ENCODE assay signal across 26 cellular contexts in genomic region chrX:131084145-131084544, GRCh38. TPM values are rescaled to one million over a fixed set of nuclear protein-coding genes. Genes with fewer than 3 reads are reported as not detected.
"Had no signal": no experiment of that assay in that cellular context is flagged by ENCODE, and none has a peak within 500 bp of the region (broad histone marks: within the 10 kb centered on the region; RNA-seq: fewer than 3 reads in every experiment).

No MANE protein-coding gene starts in this region.

- H3K4me1 Mint-ChIP-seq: activated B cell treated with CpG ODN at 0.5 μM for 24 hours; activated CD4-positive, alpha-beta T cell treated with anti-CD3 and anti-CD28 coated beads, Interleukin-2, amount 10 ng/mL, durations not matched to agents 24 days and 14 days; activated naive CD8-positive, alpha-beta T cell treated with anti-CD3 and anti-CD28 coated beads, Interleukin-2, amount 50 U/mL, for 24 hours; T-helper 17 cell had no signal

- H3K4me1 ChIP-seq: ascending aorta had no signal

- H3K27me3 ChIP-seq: ascending aorta had no signal

- H3K4me3 ChIP-seq: ascending aorta, K562 had no signal

- H3K27ac ChIP-seq: ascending aorta had no signal

- H3K9me3 Mint-ChIP-seq: activated B cell treated with CpG ODN at 0.5 μM for 24 hours; activated CD4-positive, alpha-beta memory T cell treated with anti-CD3 and anti-CD28 coated beads for 36 hours; activated CD4-positive, alpha-beta T cell treated with anti-CD3 and anti-CD28 coated beads, Interleukin-2, amount 10 ng/mL, durations not matched to agents 24 days and 14 days; activated naive CD4-positive, alpha-beta T cell treated with anti-CD3 and anti-CD28 coated beads, Interleukin-2, amount 50 U/mL, for 72 hours; activated naive CD8-positive, alpha-beta T cell treated with anti-CD3 and anti-CD28 coated beads, Interleukin-2, amount 50 U/mL, for 24 hours; activated T-cell treated with anti-CD3 and anti-CD28 coated beads, Interleukin-2, amount 50 U/mL, for 4 hours had no signal

- H3K36me3 ChIP-seq: ascending aorta had no signal

- H3K27ac Mint-ChIP-seq: activated B cell treated with CpG ODN at 0.5 μM for 24 hours; activated CD4-positive, alpha-beta memory T cell treated with anti-CD3 and anti-CD28 coated beads for 36 hours; activated CD4-positive, alpha-beta T cell treated with anti-CD3 and anti-CD28 coated beads, Interleukin-2, amount 10 ng/mL, durations not matched to agents 24 days and 14 days; activated naive CD4-positive, alpha-beta T cell treated with anti-CD3 and anti-CD28 coated beads, Interleukin-2, amount 50 U/mL, for 72 hours; activated naive CD8-positive, alpha-beta T cell treated with anti-CD3 and anti-CD28 coated beads, Interleukin-2, amount 50 U/mL, for 24 hours; brain; T-helper 17 cell had no signal

- FAIRE-seq: K562 had no signal

- DNase-seq: activated B cell treated with CpG ODN at 0.5 μM for 24 hours; activated CD4-positive, alpha-beta memory T cell treated with anti-CD3 and anti-CD28 coated beads for 36 hours; activated CD4-positive, alpha-beta T cell treated with anti-CD3 and anti-CD28 coated beads for 1 hour; activated CD4-positive, alpha-beta T cell treated with anti-CD3 and anti-CD28 coated beads, Interleukin-2, amount 10 ng/mL, durations not matched to agents 24 days and 14 days; activated CD8-positive, alpha-beta memory T cell treated with anti-CD3 and anti-CD28 coated beads for 24 hours; activated effector memory CD4-positive, alpha-beta T cell treated with anti-CD3 and anti-CD28 coated beads, Interleukin-2, amount 50 U/mL, for 16 hours; activated naive CD4-positive, alpha-beta T cell treated with Interleukin-2 at 50 U/mL for 16 hours; activated naive CD8-positive, alpha-beta T cell treated with anti-CD3 and anti-CD28 coated beads, Interleukin-2, amount 50 U/mL, for 24 hours; activated T-cell treated with anti-CD3 and anti-CD28 coated beads, Interleukin-2, amount 50 U/mL, for 4 hours; amniotic stem cell; Karpas-422; NCI-H1105 treated with DMSO at 0.1 percent for 48 hours; NCI-H146; NCI-H187 treated with DMSO at 0.1 percent for 48 hours; NCI-H2081 treated with DMSO at 0.1 percent for 48 hours; NCI-H446; NCI-H524; PC-3; SHP77 treated with DMSO at 0.1 percent for 48 hours; T-helper 17 cell; T-helper 9 cell had no signal

- H3K36me3 Mint-ChIP-seq: activated CD4-positive, alpha-beta memory T cell treated with anti-CD3 and anti-CD28 coated beads for 36 hours; activated naive CD4-positive, alpha-beta T cell treated with anti-CD3 and anti-CD28 coated beads, Interleukin-2, amount 50 U/mL, for 72 hours; brain had no signal

- H3K9me3 ChIP-seq: ascending aorta had no signal

- H3K4me3 Mint-ChIP-seq: activated B cell treated with CpG ODN at 0.5 μM for 24 hours; activated CD4-positive, alpha-beta memory T cell treated with anti-CD3 and anti-CD28 coated beads for 36 hours; activated CD4-positive, alpha-beta T cell treated with anti-CD3 and anti-CD28 coated beads, Interleukin-2, amount 10 ng/mL, durations not matched to agents 24 days and 14 days; activated naive CD8-positive, alpha-beta T cell treated with anti-CD3 and anti-CD28 coated beads, Interleukin-2, amount 50 U/mL, for 24 hours; activated T-cell treated with anti-CD3 and anti-CD28 coated beads, Interleukin-2, amount 50 U/mL, for 4 hours; T-helper 17 cell had no signal

RNA-seq across cellular contexts. Expression of gene ARHGAP36, which starts 26.0 kb away (rescaled TPM):
- total RNA-seq: activated B cell treated with CpG ODN at 0.5 μM for 24 hours; activated CD4-positive, alpha-beta memory T cell treated with anti-CD3 and anti-CD28 coated beads for 36 hours; activated CD4-positive, alpha-beta T cell treated with anti-CD3 and anti-CD28 coated beads, Interleukin-2, amount 10 ng/mL, durations not matched to agents 24 days and 14 days; activated naive CD4-positive, alpha-beta T cell treated with anti-CD3 and anti-CD28 coated beads, Interleukin-2, amount 50 U/mL, for 72 hours; activated T-cell treated with anti-CD3 and anti-CD28 coated beads, Interleukin-2, amount 50 U/mL, for 4 hours; ascending aorta; K562; PC-3; SK-MEL-5; T-helper 17 cell had no signal
